1 cellular context compared by ENCODE assay signal in the genomic region with DNA sequence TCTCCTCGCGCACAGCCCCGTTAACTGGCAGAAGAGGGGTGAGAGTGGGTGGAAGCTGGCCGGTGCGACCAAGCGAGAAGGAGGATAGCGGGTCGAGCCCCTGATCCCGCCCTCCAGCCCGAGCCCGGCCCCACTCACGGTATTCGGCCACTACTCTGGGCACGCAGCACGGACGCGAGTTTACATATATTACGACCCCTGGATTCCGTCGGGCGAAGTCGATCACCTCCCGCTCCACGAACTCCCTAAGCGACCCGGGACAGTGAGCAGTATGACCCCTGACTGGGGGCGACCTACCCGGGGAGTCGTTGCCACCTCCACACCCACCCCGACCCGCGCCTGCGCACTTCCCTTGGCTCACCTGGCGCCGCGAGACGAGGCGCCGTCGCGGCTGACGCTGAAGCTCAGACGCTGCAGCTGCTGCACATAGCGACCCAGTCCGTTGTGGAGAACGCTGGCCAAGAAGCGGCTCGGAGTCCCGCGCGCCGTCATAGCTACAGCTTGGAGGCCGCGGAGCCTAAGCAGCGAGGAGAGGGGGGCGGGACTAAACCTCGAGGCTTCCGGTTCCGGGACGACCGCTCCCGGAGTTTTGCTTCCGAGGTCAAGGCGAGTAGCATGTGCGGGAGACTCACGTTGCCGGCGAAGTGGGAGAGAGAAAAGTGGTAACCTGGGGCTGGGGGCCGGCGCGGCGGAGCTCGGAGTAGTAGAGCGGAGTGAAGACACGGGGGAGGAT.
TF ChIP-seq lines count a peak whose summit lies in the region.

A gene (minus strand): TSS at position 546 of the 733 bp plus-strand sequence. CDS start 54 bp downstream, at position 492.
A gene (plus strand): TSS at position 592 of the 733 bp plus-strand sequence. CDS start 668 bp downstream, outside the sequence.

TF ChIP-seq in GM12878, 131 proteins besides CTCF, POLR2A, EP300 and RAD21 (continued from another document and continues in another):
- TF ChIP-seq, protein P1, sequence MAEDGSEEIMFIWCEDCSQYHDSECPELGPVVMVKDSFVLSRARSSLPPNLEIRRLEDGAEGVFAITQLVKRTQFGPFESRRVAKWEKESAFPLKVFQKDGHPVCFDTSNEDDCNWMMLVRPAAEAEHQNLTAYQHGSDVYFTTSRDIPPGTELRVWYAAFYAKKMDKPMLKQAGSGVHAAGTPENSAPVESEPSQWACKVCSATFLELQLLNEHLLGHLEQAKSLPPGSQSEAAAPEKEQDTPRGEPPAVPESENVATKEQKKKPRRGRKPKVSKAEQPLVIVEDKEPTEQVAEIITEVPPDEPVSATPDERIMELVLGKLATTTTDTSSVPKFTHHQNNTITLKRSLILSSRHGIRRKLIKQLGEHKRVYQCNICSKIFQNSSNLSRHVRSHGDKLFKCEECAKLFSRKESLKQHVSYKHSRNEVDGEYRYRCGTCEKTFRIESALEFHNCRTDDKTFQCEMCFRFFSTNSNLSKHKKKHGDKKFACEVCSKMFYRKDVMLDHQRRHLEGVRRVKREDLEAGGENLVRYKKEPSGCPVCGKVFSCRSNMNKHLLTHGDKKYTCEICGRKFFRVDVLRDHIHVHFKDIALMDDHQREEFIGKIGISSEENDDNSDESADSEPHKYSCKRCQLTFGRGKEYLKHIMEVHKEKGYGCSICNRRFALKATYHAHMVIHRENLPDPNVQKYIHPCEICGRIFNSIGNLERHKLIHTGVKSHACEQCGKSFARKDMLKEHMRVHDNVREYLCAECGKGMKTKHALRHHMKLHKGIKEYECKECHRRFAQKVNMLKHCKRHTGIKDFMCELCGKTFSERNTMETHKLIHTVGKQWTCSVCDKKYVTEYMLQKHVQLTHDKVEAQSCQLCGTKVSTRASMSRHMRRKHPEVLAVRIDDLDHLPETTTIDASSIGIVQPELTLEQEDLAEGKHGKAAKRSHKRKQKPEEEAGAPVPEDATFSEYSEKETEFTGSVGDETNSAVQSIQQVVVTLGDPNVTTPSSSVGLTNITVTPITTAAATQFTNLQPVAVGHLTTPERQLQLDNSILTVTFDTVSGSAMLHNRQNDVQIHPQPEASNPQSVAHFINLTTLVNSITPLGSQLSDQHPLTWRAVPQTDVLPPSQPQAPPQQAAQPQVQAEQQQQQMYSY (CRISPR knock-in tag; IDR thresholded peaks at IDR 0.05), result no peak
- TF ChIP-seq SMC3 (IDR thresholded peaks at IDR 0.05; ENCODE audit: borderline replicate concordance, low read length), result no peak
- no peak for TF ChIP-seq FOXM1 (IDR thresholded peaks at IDR 0.05; ENCODE audit: low read depth, low read length)
- TF ChIP-seq MXI1 (IDR thresholded peaks at IDR 0.05; ENCODE audit: low read depth, low read length), result peak; percentile 100
- no peak for TF ChIP-seq ZNF622 (IDR thresholded peaks at IDR 0.05)
- no peak for TF ChIP-seq MEF2A (IDR thresholded peaks at IDR 0.05; ENCODE audit: insufficient read depth, low read depth, low read length)
- peak; percentile 63 for TF ChIP-seq HCFC1 (IDR thresholded peaks at IDR 0.05; ENCODE audit: low read length)
- no peak for TF ChIP-seq DPF2 (IDR thresholded peaks at IDR 0.05)
- TF ChIP-seq POLR2AphosphoS2 (IDR thresholded peaks at IDR 0.05; ENCODE audit: low read depth, low read length), result no peak
- TF ChIP-seq POU2F2 (IDR thresholded peaks at IDR 0.05; ENCODE audit: borderline replicate concordance, low read depth, low read length), result peak; percentile 58; the same call in 2 of the 3 replicates
- TF ChIP-seq HDGF (IDR thresholded peaks at IDR 0.05), result no peak
- TF ChIP-seq, protein P2, sequence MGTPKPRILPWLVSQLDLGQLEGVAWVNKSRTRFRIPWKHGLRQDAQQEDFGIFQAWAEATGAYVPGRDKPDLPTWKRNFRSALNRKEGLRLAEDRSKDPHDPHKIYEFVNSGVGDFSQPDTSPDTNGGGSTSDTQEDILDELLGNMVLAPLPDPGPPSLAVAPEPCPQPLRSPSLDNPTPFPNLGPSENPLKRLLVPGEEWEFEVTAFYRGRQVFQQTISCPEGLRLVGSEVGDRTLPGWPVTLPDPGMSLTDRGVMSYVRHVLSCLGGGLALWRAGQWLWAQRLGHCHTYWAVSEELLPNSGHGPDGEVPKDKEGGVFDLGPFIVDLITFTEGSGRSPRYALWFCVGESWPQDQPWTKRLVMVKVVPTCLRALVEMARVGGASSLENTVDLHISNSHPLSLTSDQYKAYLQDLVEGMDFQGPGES (IDR thresholded peaks at IDR 0.05), result no peak
- TF ChIP-seq, protein P3, sequence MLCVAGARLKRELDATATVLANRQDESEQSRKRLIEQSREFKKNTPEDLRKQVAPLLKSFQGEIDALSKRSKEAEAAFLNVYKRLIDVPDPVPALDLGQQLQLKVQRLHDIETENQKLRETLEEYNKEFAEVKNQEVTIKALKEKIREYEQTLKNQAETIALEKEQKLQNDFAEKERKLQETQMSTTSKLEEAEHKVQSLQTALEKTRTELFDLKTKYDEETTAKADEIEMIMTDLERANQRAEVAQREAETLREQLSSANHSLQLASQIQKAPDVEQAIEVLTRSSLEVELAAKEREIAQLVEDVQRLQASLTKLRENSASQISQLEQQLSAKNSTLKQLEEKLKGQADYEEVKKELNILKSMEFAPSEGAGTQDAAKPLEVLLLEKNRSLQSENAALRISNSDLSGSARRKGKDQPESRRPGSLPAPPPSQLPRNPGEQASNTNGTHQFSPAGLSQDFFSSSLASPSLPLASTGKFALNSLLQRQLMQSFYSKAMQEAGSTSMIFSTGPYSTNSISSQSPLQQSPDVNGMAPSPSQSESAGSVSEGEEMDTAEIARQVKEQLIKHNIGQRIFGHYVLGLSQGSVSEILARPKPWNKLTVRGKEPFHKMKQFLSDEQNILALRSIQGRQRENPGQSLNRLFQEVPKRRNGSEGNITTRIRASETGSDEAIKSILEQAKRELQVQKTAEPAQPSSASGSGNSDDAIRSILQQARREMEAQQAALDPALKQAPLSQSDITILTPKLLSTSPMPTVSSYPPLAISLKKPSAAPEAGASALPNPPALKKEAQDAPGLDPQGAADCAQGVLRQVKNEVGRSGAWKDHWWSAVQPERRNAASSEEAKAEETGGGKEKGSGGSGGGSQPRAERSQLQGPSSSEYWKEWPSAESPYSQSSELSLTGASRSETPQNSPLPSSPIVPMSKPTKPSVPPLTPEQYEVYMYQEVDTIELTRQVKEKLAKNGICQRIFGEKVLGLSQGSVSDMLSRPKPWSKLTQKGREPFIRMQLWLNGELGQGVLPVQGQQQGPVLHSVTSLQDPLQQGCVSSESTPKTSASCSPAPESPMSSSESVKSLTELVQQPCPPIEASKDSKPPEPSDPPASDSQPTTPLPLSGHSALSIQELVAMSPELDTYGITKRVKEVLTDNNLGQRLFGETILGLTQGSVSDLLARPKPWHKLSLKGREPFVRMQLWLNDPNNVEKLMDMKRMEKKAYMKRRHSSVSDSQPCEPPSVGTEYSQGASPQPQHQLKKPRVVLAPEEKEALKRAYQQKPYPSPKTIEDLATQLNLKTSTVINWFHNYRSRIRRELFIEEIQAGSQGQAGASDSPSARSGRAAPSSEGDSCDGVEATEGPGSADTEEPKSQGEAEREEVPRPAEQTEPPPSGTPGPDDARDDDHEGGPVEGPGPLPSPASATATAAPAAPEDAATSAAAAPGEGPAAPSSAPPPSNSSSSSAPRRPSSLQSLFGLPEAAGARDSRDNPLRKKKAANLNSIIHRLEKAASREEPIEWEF (IDR thresholded peaks at IDR 0.05; ENCODE audit: insufficient replicate concordance, low read depth, low read length), result no peak
- no peak for TF ChIP-seq RFX5 (IDR thresholded peaks at IDR 0.05; ENCODE audit: low read depth, low read length)
- TF ChIP-seq BHLHE40 (IDR thresholded peaks at IDR 0.05; ENCODE audit: borderline replicate concordance in 1 of 2, low read depth in 2 of 2, low read length in 1 of 2), result peak in 1 of 2 experiments; percentile 58; a peak in 1 of 4 replicates
- TF ChIP-seq NR2F1 (conservative IDR thresholded peaks at IDR 0.05), result peak; percentile 43; the same call in 1 of the 2 replicates
- peak; percentile 81 for TF ChIP-seq MYC (IDR thresholded peaks at IDR 0.05; ENCODE audit: insufficient read depth, insufficient read length, insufficient replicate concordance, low read length, severe bottlenecking)
- peak; percentile 67; the same call in 1 of the 2 replicates for TF ChIP-seq NBN (IDR thresholded peaks at IDR 0.05)
- TF ChIP-seq, protein P4, sequence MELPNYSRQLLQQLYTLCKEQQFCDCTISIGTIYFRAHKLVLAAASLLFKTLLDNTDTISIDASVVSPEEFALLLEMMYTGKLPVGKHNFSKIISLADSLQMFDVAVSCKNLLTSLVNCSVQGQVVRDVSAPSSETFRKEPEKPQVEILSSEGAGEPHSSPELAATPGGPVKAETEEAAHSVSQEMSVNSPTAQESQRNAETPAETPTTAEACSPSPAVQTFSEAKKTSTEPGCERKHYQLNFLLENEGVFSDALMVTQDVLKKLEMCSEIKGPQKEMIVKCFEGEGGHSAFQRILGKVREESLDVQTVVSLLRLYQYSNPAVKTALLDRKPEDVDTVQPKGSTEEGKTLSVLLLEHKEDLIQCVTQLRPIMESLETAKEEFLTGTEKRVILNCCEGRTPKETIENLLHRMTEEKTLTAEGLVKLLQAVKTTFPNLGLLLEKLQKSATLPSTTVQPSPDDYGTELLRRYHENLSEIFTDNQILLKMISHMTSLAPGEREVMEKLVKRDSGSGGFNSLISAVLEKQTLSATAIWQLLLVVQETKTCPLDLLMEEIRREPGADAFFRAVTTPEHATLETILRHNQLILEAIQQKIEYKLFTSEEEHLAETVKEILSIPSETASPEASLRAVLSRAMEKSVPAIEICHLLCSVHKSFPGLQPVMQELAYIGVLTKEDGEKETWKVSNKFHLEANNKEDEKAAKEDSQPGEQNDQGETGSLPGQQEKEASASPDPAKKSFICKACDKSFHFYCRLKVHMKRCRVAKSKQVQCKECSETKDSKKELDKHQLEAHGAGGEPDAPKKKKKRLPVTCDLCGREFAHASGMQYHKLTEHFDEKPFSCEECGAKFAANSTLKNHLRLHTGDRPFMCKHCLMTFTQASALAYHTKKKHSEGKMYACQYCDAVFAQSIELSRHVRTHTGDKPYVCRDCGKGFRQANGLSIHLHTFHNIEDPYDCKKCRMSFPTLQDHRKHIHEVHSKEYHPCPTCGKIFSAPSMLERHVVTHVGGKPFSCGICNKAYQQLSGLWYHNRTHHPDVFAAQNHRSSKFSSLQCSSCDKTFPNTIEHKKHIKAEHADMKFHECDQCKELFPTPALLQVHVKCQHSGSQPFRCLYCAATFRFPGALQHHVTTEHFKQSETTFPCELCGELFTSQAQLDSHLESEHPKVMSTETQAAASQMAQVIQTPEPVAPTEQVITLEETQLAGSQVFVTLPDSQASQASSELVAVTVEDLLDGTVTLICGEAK (IDR thresholded peaks at IDR 0.05; ENCODE audit: borderline replicate concordance), result peak; percentile 98
- TF ChIP-seq LARP7 (IDR thresholded peaks at IDR 0.05), result peak; percentile 75
- TF ChIP-seq CREM (IDR thresholded peaks at IDR 0.05; ENCODE audit: low read depth), result peak; percentile 59; the same call in 1 of the 2 replicates
- TF ChIP-seq SREBF2 (IDR thresholded peaks at IDR 0.05; ENCODE audit: low read length), result peak; percentile 68; the same call in 1 of the 2 replicates
- TF ChIP-seq, protein P5, sequence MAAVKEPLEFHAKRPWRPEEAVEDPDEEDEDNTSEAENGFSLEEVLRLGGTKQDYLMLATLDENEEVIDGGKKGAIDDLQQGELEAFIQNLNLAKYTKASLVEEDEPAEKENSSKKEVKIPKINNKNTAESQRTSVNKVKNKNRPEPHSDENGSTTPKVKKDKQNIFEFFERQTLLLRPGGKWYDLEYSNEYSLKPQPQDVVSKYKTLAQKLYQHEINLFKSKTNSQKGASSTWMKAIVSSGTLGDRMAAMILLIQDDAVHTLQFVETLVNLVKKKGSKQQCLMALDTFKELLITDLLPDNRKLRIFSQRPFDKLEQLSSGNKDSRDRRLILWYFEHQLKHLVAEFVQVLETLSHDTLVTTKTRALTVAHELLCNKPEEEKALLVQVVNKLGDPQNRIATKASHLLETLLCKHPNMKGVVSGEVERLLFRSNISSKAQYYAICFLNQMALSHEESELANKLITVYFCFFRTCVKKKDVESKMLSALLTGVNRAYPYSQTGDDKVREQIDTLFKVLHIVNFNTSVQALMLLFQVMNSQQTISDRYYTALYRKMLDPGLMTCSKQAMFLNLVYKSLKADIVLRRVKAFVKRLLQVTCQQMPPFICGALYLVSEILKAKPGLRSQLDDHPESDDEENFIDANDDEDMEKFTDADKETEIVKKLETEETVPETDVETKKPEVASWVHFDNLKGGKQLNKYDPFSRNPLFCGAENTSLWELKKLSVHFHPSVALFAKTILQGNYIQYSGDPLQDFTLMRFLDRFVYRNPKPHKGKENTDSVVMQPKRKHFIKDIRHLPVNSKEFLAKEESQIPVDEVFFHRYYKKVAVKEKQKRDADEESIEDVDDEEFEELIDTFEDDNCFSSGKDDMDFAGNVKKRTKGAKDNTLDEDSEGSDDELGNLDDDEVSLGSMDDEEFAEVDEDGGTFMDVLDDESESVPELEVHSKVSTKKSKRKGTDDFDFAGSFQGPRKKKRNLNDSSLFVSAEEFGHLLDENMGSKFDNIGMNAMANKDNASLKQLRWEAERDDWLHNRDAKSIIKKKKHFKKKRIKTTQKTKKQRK (IDR thresholded peaks at IDR 0.05; ENCODE audit: low read depth, low read length), result no peak
- TF ChIP-seq YBX1 (IDR thresholded peaks at IDR 0.05), result no peak
- TF ChIP-seq ZNF207 (IDR thresholded peaks at IDR 0.05; ENCODE audit: borderline replicate concordance), result peak; percentile 95
- no peak for TF ChIP-seq CBX3 (IDR thresholded peaks at IDR 0.05; ENCODE audit: borderline replicate concordance, low read depth)
- no peak for TF ChIP-seq KDM1A (IDR thresholded peaks at IDR 0.05; ENCODE audit: borderline replicate concordance)
- no peak for TF ChIP-seq SPI1 (IDR thresholded peaks at IDR 0.05; ENCODE audit: borderline replicate concordance, insufficient read depth, low read depth, low read length)
- TF ChIP-seq KAT2A (conservative IDR thresholded peaks at IDR 0.05; ENCODE audit: control insufficient read depth, low read depth, low read length), result no peak
- TF ChIP-seq, protein P6, sequence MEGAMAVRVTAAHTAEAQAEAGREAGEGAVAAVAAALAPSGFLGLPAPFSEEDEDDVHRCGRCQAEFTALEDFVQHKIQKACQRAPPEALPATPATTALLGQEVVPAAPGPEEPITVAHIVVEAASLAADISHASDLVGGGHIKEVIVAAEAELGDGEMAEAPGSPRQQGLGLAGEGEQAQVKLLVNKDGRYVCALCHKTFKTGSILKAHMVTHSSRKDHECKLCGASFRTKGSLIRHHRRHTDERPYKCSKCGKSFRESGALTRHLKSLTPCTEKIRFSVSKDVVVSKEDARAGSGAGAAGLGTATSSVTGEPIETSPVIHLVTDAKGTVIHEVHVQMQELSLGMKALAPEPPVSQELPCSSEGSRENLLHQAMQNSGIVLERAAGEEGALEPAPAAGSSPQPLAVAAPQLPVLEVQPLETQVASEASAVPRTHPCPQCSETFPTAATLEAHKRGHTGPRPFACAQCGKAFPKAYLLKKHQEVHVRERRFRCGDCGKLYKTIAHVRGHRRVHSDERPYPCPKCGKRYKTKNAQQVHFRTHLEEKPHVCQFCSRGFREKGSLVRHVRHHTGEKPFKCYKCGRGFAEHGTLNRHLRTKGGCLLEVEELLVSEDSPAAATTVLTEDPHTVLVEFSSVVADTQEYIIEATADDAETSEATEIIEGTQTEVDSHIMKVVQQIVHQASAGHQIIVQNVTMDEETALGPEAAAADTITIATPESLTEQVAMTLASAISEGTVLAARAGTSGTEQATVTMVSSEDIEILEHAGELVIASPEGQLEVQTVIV (IDR thresholded peaks at IDR 0.05; ENCODE audit: borderline replicate concordance, partially characterized antibody), result no peak
- TF ChIP-seq PAX8 (IDR thresholded peaks at IDR 0.05), result no peak
- TF ChIP-seq CEBPB (IDR thresholded peaks at IDR 0.05; ENCODE audit: borderline replicate concordance in 1 of 2, low read depth in 2 of 2, low read length in 2 of 2), result no peak
- no peak for TF ChIP-seq TCF7 (IDR thresholded peaks at IDR 0.05; ENCODE audit: borderline replicate concordance)
- TF ChIP-seq NFXL1 (IDR thresholded peaks at IDR 0.05; ENCODE audit: borderline replicate concordance), result no peak
- TF ChIP-seq ETV6 (conservative IDR thresholded peaks at IDR 0.05 in 1 of 2, IDR thresholded peaks at IDR 0.05 in 1 of 2; ENCODE audit: borderline replicate concordance in 1 of 2, low read depth in 1 of 2), result no peak
